Comparison of ENCODE assay signal across 27 cellular contexts in genomic region chr19:47413941-47414340, GRCh38. TPM values are rescaled to one million over a fixed set of nuclear protein-coding genes. Genes with fewer than 3 reads are reported as not detected.
"Had no signal": no experiment of that assay in that cellular context is flagged by ENCODE, and none has a peak within 500 bp of the region (broad histone marks: within the 10 kb centered on the region; RNA-seq: fewer than 3 reads in every experiment).

No MANE protein-coding gene starts in this region.

- DNase-seq: activated CD4-positive, alpha-beta memory T cell treated with anti-CD3 and anti-CD28 coated beads for 36 hours; activated CD4-positive, alpha-beta T cell treated with anti-CD3 and anti-CD28 coated beads for 36 hours; activated CD4-positive, alpha-beta T cell treated with anti-CD3 and anti-CD28 coated beads, Interleukin-2, amount 10 ng/mL, durations not matched to agents 24 days and 14 days; activated CD4-positive, CD25-positive, alpha-beta regulatory T cell; activated CD4-positive, CD25-positive, alpha-beta regulatory T cell treated with anti-CD3 and anti-CD28 coated beads, Interleukin-2, amount 50 U/mL, for 72 hours; activated CD8-positive, alpha-beta memory T cell treated with anti-CD3 and anti-CD28 coated beads, Interleukin-2, amount 10 ng/mL, durations not matched to agents 7 days and 5 days; activated CD8-positive, alpha-beta memory T cell treated with anti-CD3 and anti-CD28 coated beads, Interleukin-2, amount 50 U/mL, for 4 hours; activated CD8-positive, alpha-beta T cell treated with anti-CD3 and anti-CD28 coated beads, Interleukin-2, amount 10 ng/mL, durations not matched to agents 7 days and 5 days; activated effector memory CD4-positive, alpha-beta T cell treated with anti-CD3 and anti-CD28 coated beads, Interleukin-2, amount 50 U/mL, for 16 hours; activated naive CD4-positive, alpha-beta T cell treated with anti-CD3 and anti-CD28 coated beads for 36 hours; activated naive CD8-positive, alpha-beta T cell treated with anti-CD3 and anti-CD28 coated beads, Interleukin-2, amount 10 ng/mL, durations not matched to agents 7 days and 5 days; activated T-cell treated with anti-CD3 and anti-CD28 coated beads, Interleukin-2, amount 50 U/mL, for 1 hour; activated T-cell treated with anti-CD3 and anti-CD28 coated beads, Interleukin-2, amount 50 U/mL, for 48 hours; brain microvascular endothelial cell; effector memory CD4-positive, alpha-beta T cell; foreskin keratinocyte; gastrocnemius medialis; T-helper 2 cell had no signal

- H3K27me3 ChIP-seq: ascending aorta had no signal

- H3K4me1 ChIP-seq: foreskin keratinocyte had no signal

- H3K9me3 ChIP-seq: ascending aorta, esophagus muscularis mucosa, gastrocnemius medialis had no signal

- ATAC-seq: activated CD4-positive, alpha-beta T cell treated with anti-CD3 and anti-CD28 coated beads for 36 hours; activated CD8-positive, alpha-beta memory T cell treated with anti-CD3 and anti-CD28 coated beads, Interleukin-2, amount 10 ng/mL, durations not matched to agents 7 days and 5 days; activated CD8-positive, alpha-beta T cell treated with anti-CD3 and anti-CD28 coated beads, Interleukin-2, amount 10 ng/mL, durations not matched to agents 7 days and 5 days; activated naive CD4-positive, alpha-beta T cell treated with anti-CD3 and anti-CD28 coated beads, Interleukin-2, amount 50 U/mL, for 72 hours; foreskin keratinocyte; gastrocnemius medialis had no signal

- H3K27ac ChIP-seq: ascending aorta, brain microvascular endothelial cell, coronary artery, esophagus muscularis mucosa, foreskin keratinocyte, gastrocnemius medialis had no signal

- H3K36me3 ChIP-seq: ascending aorta, brain microvascular endothelial cell, gastrocnemius medialis had no signal

- H3K4me3 ChIP-seq: ascending aorta, coronary artery, dorsolateral prefrontal cortex, esophagus muscularis mucosa, gastrocnemius medialis had no signal

RNA-seq across cellular contexts. Expression of gene MEIS3, which starts 5.4 kb away (rescaled TPM):
- total RNA-seq: activated CD4-positive, alpha-beta T cell treated with anti-CD3 and anti-CD28 coated beads, Interleukin-2, amount 10 ng/mL, durations not matched to agents 24 days and 14 days; activated CD8-positive, alpha-beta memory T cell treated with anti-CD3 and anti-CD28 coated beads for 36 hours; activated CD8-positive, alpha-beta memory T cell treated with anti-CD3 and anti-CD28 coated beads, Interleukin-2, amount 10 ng/mL, durations not matched to agents 7 days and 5 days; activated CD8-positive, alpha-beta T cell treated with anti-CD3 and anti-CD28 coated beads, Interleukin-2, amount 10 ng/mL, durations not matched to agents 7 days and 5 days; activated naive CD4-positive, alpha-beta T cell treated with anti-CD3 and anti-CD28 coated beads for 36 hours; activated T-helper 1 cell treated with anti-CD3 and anti-CD28 coated beads, Interleukin-12 subunit alpha, Interleukin-12 subunit beta, Interleukin-2, Interleukin-4 antibody, amounts not matched to agents 30 ng/mL and 10 ng/mL and 1 ng/mL, durations not matched to agents 14 hours and 24 hours and 36 hours; T-helper 1 cell treated with Interleukin-12 subunit alpha and Interleukin-12 subunit beta and Interleukin-4 antibody, amounts not matched to agents 30 ng/mL and 1 ng/mL, for 36 hours had no signal

RNA-seq across cellular contexts. Expression of gene SLC8A2, which starts 57.8 kb away (rescaled TPM):
- total RNA-seq: activated CD4-positive, alpha-beta T cell treated with anti-CD3 and anti-CD28 coated beads, Interleukin-2, amount 10 ng/mL, durations not matched to agents 24 days and 14 days; activated CD8-positive, alpha-beta memory T cell treated with anti-CD3 and anti-CD28 coated beads for 36 hours; activated naive CD4-positive, alpha-beta T cell treated with anti-CD3 and anti-CD28 coated beads for 36 hours; activated T-helper 1 cell treated with anti-CD3 and anti-CD28 coated beads, Interleukin-12 subunit alpha, Interleukin-12 subunit beta, Interleukin-2, Interleukin-4 antibody, amounts not matched to agents 30 ng/mL and 10 ng/mL and 1 ng/mL, durations not matched to agents 14 hours and 24 hours and 36 hours; activated T-helper 2 cell treated with anti-CD3 and anti-CD28 coated beads, Interferon-gamma antibody, Interleukin-2, Interleukin-4, amounts not matched to agents 10 μg/mL and 5 μg/mL and 100 μg/mL, durations not matched to agents 14 hours and 24 hours and 36 hours; ascending aorta; gastrocnemius medialis; T-helper 1 cell treated with Interleukin-12 subunit alpha and Interleukin-12 subunit beta and Interleukin-4 antibody, amounts not matched to agents 30 ng/mL and 1 ng/mL, for 36 hours had no signal
